Comparison of ENCODE assay signal across 34 cellular contexts in the genomic region with DNA sequence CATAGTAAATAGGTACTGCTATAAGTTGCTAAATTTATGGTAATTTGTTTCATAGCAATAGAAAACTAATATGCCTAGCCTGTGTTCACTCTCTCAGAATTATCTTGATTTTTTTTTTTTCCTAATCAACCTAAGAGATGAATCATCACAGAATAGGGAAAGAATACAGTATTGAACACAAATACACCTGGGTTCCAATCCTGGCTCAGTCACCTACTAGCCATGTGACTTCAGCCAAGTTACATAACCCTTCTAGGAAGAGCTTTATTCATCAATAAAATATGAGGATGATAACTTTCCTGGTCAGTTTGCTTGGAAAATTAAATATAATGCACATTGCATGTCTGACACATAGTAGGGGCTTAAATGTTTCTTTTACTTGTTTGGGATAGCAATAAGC.
"Had no signal": no experiment of that assay in that cellular context is flagged by ENCODE, and none has a peak within 500 bp of the region (broad histone marks: within the 10 kb centered on the region; RNA-seq: fewer than 3 reads in every experiment).

No MANE protein-coding gene starts in this region.

- H3K4me3 ChIP-seq: MG63 had no signal

- H3K27ac ChIP-seq: KMS-11 had no signal

- H3K36me3 ChIP-seq: MG63 had no signal

- H3K9me3 ChIP-seq: MG63 had no signal

- DNase-seq: Karpas-422, Kasumi-1, MG63, MM.1S, MV-4-11, NCI-H1048, NCI-H1092, NCI-H1092 treated with DMSO at 0.1 percent for 48 hours, NCI-H1105, NCI-H1105 treated with DMSO at 0.1 percent for 48 hours, NCI-H1417, NCI-H1417 treated with DMSO at 0.1 percent for 48 hours, NCI-H1436, NCI-H1436 treated with DMSO at 0.1 percent for 48 hours, NCI-H146, NCI-H1694, NCI-H1694 treated with DMSO at 0.1 percent for 48 hours, NCI-H187, NCI-H187 treated with DMSO at 0.1 percent for 48 hours, NCI-H1930, NCI-H2029, NCI-H2029 treated with DMSO at 0.1 percent for 48 hours, NCI-H2081, NCI-H2081 treated with DMSO at 0.1 percent for 48 hours, NCI-H2107, NCI-H2171, NCI-H2171 treated with DMSO at 0.1 percent for 48 hours, NCI-H2227 treated with DMSO at 0.1 percent for 48 hours, NCI-H226, NCI-H345, NCI-H446, NCI-H446 treated with DMSO at 0.1 percent for 48 hours, NCI-H510A had no signal
